ENCODE assay signal across 1 cellular context in the genomic region with DNA sequence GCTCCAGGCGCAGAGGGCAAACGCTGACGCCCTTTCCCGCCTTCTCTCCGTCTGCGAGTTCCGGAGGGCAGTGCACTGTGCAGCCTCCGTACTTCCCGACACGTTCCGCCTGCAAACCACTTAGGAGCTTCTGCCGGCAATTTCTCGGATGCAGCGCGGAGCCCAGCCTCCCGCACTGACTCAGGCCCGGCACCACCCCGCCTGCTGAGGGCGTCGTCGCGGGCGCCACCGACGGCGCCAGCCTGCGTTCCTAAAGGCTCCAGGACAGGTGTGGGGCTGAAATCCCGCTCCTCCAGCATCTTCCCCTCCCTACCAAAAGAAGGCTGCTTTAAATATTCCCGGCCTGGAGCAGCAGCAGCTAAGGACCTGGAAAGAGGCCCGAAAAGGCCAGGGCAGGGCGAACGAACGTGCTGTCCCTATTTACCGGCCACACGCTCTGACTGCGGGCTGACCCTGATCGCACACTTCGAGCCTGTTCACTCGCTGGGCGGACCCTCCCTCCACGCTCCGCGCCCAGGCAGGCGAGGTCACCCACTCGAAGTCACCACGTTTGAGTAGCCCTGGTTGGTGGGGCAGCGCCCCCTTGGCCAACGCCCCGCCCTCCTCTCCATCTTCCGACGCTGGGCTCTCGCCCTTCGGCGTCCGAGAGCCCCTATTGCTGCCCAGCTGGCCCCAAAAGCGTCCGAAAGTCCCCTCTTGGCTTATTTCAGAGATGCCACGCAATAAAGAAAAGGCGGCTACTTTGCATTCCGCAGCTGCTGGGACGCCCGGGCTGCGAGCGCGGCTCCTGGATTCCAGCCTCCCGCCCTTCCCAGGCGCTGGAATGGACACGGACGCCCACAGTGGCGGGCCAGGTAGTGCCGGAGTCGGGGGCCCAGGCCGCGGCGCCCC.
TF ChIP-seq lines count a peak whose summit lies in the region.

No MANE protein-coding gene starts in this region.

TF ChIP-seq in H1, 55 proteins besides CTCF, POLR2A, EP300 and RAD21 (continued from another document):
- TF ChIP-seq, protein P1, sequence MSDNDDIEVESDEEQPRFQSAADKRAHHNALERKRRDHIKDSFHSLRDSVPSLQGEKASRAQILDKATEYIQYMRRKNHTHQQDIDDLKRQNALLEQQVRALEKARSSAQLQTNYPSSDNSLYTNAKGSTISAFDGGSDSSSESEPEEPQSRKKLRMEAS (IDR thresholded peaks at IDR 0.05): peak; percentile 78
- TF ChIP-seq ASH2L (IDR thresholded peaks at IDR 0.05; ENCODE audit: low read length) (no peak), GTF2F1 (IDR thresholded peaks at IDR 0.05; ENCODE audit: borderline replicate concordance, low read depth, low read length) (no peak), CBX5 (IDR thresholded peaks at IDR 0.05; ENCODE audit: low read depth, low read length) (no peak), KDM4A (IDR thresholded peaks at IDR 0.05; ENCODE audit: low read depth, low read length, severe bottlenecking) (peak; percentile 41), SIN3A (conservative IDR thresholded peaks at IDR 0.05 in 1 of 2, IDR thresholded peaks at IDR 0.05 in 1 of 2; ENCODE audit: low read depth in 1 of 2, low read length in 2 of 2) (no peak), TBP (IDR thresholded peaks at IDR 0.05; ENCODE audit: low read depth, low read length) (0 out of 2 replicates have a peak, but pooled peaks have one; percentile 7), EGR1 (IDR thresholded peaks at IDR 0.05; ENCODE audit: borderline replicate concordance, low read depth, low read length) (no peak), SIX5 (IDR thresholded peaks at IDR 0.05; ENCODE audit: low read depth, low read length) (no peak), BCL11A (IDR thresholded peaks at IDR 0.05; ENCODE audit: low read depth in 2 of 2, low read length in 2 of 2) (no peak), HDAC2 (IDR thresholded peaks at IDR 0.05; ENCODE audit: borderline replicate concordance in 1 of 2, low read depth in 2 of 2, low read length in 2 of 2) (peak in 1 of 2 experiments; percentile 54; a peak in 1 of 4 replicates), SRF (IDR thresholded peaks at IDR 0.05; ENCODE audit: low read depth, low read length) (no peak), CEBPB (IDR thresholded peaks at IDR 0.05; ENCODE audit: low read depth, low read length) (no peak), RBBP5 (IDR thresholded peaks at IDR 0.05; ENCODE audit: borderline replicate concordance, low read depth, low read length) (no peak; the same call in 1 of the 2 replicates), POU5F1 (IDR thresholded peaks at IDR 0.05; ENCODE audit: low read depth, low read length) (no peak), POLR2AphosphoS5 (IDR thresholded peaks at IDR 0.05; ENCODE audit: low read depth, low read length) (no peak), TCF12 (IDR thresholded peaks at IDR 0.05; ENCODE audit: low read depth, low read length) (no peak), MAFK (IDR thresholded peaks at IDR 0.05; ENCODE audit: low read depth, low read length) (no peak), ZNF274 (IDR thresholded peaks at IDR 0.05; ENCODE audit: borderline replicate concordance, extremely low read depth, low read length) (no peak), CREB1 (IDR thresholded peaks at IDR 0.05) (no peak), SUZ12 (IDR thresholded peaks at IDR 0.05; ENCODE audit: low read length) (peak; percentile 95), TEAD4 (IDR thresholded peaks at IDR 0.05; ENCODE audit: low read depth, low read length) (0 out of 2 replicates have a peak, but pooled peaks have one; percentile 21), BRCA1 (IDR thresholded peaks at IDR 0.05; ENCODE audit: low read depth, low read length) (no peak), SP4 (IDR thresholded peaks at IDR 0.05; ENCODE audit: low read length) (no peak), NRF1 (IDR thresholded peaks at IDR 0.05; ENCODE audit: low read depth, low read length) (no peak), KDM1A (IDR thresholded peaks at IDR 0.05; ENCODE audit: borderline replicate concordance, low read length) (peak; percentile 18; the same call in 1 of the 2 replicates), CBX8 (IDR thresholded peaks at IDR 0.05; ENCODE audit: borderline replicate concordance, low read depth, low read length) (no peak), PHF8 (conservative IDR thresholded peaks at IDR 0.05; ENCODE audit: low read depth, low read length) (no peak), SP2 (IDR thresholded peaks at IDR 0.05; ENCODE audit: low read length) (no peak), GABPA (IDR thresholded peaks at IDR 0.05; ENCODE audit: borderline replicate concordance, insufficient read depth, low read length) (no peak), YY1 (IDR thresholded peaks at IDR 0.05; ENCODE audit: low read depth, low read length) (no peak), FOSL1 (IDR thresholded peaks at IDR 0.05; ENCODE audit: insufficient read depth, low read depth, low read length) (no peak), RXRA (IDR thresholded peaks at IDR 0.05; ENCODE audit: insufficient read depth, low read depth, low read length) (no peak), EZH2 (IDR thresholded peaks at IDR 0.05; ENCODE audit: low read depth, low read length, severe bottlenecking) (peak; percentile 89), BACH1 (IDR thresholded peaks at IDR 0.05; ENCODE audit: low read length) (no peak), SP1 (IDR thresholded peaks at IDR 0.05; ENCODE audit: low read depth, low read length) (no peak), NANOG (IDR thresholded peaks at IDR 0.05; ENCODE audit: insufficient read depth, low read depth, low read length, poor library complexity, severe bottlenecking) (no peak), SAP30 (IDR thresholded peaks at IDR 0.05; ENCODE audit: insufficient read depth, insufficient replicate concordance, low read length) (no peak), TAF1 (IDR thresholded peaks at IDR 0.05; ENCODE audit: low read depth, low read length) (no peak; the same call in 1 of the 2 replicates), RFX5 (IDR thresholded peaks at IDR 0.05; ENCODE audit: borderline replicate concordance, low read depth, low read length) (no peak), TAF7 (optimal IDR thresholded peaks at IDR 0.05; ENCODE audit: borderline replicate concordance, low read depth, low read length) (no peak), CHD1 (IDR thresholded peaks at IDR 0.05; ENCODE audit: low read depth, low read length) (no peak), KDM5A (IDR thresholded peaks at IDR 0.05; ENCODE audit: low read length) (no peak), CTBP2 (IDR thresholded peaks at IDR 0.05; ENCODE audit: borderline replicate concordance, insufficient read depth, insufficient read length, low read length) (no peak), SIRT6 (IDR thresholded peaks at IDR 0.05; ENCODE audit: low read length) (no peak), JUND (IDR thresholded peaks at IDR 0.05; ENCODE audit: low read length) (no peak), JUN (IDR thresholded peaks at IDR 0.05; ENCODE audit: low read depth, low read length) (no peak)
- TF ChIP-seq, protein P2, sequence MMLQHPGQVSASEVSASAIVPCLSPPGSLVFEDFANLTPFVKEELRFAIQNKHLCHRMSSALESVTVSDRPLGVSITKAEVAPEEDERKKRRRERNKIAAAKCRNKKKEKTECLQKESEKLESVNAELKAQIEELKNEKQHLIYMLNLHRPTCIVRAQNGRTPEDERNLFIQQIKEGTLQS (IDR thresholded peaks at IDR 0.05; ENCODE audit: insufficient read depth, low read depth, low read length): no peak
- TF ChIP-seq, protein P3, sequence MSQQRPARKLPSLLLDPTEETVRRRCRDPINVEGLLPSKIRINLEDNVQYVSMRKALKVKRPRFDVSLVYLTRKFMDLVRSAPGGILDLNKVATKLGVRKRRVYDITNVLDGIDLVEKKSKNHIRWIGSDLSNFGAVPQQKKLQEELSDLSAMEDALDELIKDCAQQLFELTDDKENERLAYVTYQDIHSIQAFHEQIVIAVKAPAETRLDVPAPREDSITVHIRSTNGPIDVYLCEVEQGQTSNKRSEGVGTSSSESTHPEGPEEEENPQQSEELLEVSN (IDR thresholded peaks at IDR 0.05): peak; percentile 97
- TF ChIP-seq, protein P4, sequence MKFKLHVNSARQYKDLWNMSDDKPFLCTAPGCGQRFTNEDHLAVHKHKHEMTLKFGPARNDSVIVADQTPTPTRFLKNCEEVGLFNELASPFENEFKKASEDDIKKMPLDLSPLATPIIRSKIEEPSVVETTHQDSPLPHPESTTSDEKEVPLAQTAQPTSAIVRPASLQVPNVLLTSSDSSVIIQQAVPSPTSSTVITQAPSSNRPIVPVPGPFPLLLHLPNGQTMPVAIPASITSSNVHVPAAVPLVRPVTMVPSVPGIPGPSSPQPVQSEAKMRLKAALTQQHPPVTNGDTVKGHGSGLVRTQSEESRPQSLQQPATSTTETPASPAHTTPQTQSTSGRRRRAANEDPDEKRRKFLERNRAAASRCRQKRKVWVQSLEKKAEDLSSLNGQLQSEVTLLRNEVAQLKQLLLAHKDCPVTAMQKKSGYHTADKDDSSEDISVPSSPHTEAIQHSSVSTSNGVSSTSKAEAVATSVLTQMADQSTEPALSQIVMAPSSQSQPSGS (IDR thresholded peaks at IDR 0.05; ENCODE audit: low read length): no peak
- TF ChIP-seq, protein P5, sequence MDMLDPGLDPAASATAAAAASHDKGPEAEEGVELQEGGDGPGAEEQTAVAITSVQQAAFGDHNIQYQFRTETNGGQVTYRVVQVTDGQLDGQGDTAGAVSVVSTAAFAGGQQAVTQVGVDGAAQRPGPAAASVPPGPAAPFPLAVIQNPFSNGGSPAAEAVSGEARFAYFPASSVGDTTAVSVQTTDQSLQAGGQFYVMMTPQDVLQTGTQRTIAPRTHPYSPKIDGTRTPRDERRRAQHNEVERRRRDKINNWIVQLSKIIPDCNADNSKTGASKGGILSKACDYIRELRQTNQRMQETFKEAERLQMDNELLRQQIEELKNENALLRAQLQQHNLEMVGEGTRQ (IDR thresholded peaks at IDR 0.05; ENCODE audit: low read length): no peak
- TF ChIP-seq, protein P6, sequence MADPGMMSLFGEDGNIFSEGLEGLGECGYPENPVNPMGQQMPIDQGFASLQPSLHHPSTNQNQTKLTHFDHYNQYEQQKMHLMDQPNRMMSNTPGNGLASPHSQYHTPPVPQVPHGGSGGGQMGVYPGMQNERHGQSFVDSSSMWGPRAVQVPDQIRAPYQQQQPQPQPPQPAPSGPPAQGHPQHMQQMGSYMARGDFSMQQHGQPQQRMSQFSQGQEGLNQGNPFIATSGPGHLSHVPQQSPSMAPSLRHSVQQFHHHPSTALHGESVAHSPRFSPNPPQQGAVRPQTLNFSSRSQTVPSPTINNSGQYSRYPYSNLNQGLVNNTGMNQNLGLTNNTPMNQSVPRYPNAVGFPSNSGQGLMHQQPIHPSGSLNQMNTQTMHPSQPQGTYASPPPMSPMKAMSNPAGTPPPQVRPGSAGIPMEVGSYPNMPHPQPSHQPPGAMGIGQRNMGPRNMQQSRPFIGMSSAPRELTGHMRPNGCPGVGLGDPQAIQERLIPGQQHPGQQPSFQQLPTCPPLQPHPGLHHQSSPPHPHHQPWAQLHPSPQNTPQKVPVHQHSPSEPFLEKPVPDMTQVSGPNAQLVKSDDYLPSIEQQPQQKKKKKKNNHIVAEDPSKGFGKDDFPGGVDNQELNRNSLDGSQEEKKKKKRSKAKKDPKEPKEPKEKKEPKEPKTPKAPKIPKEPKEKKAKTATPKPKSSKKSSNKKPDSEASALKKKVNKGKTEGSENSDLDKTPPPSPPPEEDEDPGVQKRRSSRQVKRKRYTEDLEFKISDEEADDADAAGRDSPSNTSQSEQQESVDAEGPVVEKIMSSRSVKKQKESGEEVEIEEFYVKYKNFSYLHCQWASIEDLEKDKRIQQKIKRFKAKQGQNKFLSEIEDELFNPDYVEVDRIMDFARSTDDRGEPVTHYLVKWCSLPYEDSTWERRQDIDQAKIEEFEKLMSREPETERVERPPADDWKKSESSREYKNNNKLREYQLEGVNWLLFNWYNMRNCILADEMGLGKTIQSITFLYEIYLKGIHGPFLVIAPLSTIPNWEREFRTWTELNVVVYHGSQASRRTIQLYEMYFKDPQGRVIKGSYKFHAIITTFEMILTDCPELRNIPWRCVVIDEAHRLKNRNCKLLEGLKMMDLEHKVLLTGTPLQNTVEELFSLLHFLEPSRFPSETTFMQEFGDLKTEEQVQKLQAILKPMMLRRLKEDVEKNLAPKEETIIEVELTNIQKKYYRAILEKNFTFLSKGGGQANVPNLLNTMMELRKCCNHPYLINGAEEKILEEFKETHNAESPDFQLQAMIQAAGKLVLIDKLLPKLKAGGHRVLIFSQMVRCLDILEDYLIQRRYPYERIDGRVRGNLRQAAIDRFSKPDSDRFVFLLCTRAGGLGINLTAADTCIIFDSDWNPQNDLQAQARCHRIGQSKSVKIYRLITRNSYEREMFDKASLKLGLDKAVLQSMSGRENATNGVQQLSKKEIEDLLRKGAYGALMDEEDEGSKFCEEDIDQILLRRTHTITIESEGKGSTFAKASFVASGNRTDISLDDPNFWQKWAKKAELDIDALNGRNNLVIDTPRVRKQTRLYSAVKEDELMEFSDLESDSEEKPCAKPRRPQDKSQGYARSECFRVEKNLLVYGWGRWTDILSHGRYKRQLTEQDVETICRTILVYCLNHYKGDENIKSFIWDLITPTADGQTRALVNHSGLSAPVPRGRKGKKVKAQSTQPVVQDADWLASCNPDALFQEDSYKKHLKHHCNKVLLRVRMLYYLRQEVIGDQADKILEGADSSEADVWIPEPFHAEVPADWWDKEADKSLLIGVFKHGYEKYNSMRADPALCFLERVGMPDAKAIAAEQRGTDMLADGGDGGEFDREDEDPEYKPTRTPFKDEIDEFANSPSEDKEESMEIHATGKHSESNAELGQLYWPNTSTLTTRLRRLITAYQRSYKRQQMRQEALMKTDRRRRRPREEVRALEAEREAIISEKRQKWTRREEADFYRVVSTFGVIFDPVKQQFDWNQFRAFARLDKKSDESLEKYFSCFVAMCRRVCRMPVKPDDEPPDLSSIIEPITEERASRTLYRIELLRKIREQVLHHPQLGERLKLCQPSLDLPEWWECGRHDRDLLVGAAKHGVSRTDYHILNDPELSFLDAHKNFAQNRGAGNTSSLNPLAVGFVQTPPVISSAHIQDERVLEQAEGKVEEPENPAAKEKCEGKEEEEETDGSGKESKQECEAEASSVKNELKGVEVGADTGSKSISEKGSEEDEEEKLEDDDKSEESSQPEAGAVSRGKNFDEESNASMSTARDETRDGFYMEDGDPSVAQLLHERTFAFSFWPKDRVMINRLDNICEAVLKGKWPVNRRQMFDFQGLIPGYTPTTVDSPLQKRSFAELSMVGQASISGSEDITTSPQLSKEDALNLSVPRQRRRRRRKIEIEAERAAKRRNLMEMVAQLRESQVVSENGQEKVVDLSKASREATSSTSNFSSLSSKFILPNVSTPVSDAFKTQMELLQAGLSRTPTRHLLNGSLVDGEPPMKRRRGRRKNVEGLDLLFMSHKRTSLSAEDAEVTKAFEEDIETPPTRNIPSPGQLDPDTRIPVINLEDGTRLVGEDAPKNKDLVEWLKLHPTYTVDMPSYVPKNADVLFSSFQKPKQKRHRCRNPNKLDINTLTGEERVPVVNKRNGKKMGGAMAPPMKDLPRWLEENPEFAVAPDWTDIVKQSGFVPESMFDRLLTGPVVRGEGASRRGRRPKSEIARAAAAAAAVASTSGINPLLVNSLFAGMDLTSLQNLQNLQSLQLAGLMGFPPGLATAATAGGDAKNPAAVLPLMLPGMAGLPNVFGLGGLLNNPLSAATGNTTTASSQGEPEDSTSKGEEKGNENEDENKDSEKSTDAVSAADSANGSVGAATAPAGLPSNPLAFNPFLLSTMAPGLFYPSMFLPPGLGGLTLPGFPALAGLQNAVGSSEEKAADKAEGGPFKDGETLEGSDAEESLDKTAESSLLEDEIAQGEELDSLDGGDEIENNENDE (IDR thresholded peaks at IDR 0.05; ENCODE audit: insufficient replicate concordance, low read length): no peak
